1 cellular context compared by ENCODE assay signal in genomic region chr1:171984850-171985485, GRCh38.
TF ChIP-seq lines count a peak whose summit lies in the region.

No MANE protein-coding gene starts in this region.

TF ChIP-seq in H1, 55 proteins besides CTCF, POLR2A, EP300 and RAD21 (continued from another document):
- TF ChIP-seq, protein P1, sequence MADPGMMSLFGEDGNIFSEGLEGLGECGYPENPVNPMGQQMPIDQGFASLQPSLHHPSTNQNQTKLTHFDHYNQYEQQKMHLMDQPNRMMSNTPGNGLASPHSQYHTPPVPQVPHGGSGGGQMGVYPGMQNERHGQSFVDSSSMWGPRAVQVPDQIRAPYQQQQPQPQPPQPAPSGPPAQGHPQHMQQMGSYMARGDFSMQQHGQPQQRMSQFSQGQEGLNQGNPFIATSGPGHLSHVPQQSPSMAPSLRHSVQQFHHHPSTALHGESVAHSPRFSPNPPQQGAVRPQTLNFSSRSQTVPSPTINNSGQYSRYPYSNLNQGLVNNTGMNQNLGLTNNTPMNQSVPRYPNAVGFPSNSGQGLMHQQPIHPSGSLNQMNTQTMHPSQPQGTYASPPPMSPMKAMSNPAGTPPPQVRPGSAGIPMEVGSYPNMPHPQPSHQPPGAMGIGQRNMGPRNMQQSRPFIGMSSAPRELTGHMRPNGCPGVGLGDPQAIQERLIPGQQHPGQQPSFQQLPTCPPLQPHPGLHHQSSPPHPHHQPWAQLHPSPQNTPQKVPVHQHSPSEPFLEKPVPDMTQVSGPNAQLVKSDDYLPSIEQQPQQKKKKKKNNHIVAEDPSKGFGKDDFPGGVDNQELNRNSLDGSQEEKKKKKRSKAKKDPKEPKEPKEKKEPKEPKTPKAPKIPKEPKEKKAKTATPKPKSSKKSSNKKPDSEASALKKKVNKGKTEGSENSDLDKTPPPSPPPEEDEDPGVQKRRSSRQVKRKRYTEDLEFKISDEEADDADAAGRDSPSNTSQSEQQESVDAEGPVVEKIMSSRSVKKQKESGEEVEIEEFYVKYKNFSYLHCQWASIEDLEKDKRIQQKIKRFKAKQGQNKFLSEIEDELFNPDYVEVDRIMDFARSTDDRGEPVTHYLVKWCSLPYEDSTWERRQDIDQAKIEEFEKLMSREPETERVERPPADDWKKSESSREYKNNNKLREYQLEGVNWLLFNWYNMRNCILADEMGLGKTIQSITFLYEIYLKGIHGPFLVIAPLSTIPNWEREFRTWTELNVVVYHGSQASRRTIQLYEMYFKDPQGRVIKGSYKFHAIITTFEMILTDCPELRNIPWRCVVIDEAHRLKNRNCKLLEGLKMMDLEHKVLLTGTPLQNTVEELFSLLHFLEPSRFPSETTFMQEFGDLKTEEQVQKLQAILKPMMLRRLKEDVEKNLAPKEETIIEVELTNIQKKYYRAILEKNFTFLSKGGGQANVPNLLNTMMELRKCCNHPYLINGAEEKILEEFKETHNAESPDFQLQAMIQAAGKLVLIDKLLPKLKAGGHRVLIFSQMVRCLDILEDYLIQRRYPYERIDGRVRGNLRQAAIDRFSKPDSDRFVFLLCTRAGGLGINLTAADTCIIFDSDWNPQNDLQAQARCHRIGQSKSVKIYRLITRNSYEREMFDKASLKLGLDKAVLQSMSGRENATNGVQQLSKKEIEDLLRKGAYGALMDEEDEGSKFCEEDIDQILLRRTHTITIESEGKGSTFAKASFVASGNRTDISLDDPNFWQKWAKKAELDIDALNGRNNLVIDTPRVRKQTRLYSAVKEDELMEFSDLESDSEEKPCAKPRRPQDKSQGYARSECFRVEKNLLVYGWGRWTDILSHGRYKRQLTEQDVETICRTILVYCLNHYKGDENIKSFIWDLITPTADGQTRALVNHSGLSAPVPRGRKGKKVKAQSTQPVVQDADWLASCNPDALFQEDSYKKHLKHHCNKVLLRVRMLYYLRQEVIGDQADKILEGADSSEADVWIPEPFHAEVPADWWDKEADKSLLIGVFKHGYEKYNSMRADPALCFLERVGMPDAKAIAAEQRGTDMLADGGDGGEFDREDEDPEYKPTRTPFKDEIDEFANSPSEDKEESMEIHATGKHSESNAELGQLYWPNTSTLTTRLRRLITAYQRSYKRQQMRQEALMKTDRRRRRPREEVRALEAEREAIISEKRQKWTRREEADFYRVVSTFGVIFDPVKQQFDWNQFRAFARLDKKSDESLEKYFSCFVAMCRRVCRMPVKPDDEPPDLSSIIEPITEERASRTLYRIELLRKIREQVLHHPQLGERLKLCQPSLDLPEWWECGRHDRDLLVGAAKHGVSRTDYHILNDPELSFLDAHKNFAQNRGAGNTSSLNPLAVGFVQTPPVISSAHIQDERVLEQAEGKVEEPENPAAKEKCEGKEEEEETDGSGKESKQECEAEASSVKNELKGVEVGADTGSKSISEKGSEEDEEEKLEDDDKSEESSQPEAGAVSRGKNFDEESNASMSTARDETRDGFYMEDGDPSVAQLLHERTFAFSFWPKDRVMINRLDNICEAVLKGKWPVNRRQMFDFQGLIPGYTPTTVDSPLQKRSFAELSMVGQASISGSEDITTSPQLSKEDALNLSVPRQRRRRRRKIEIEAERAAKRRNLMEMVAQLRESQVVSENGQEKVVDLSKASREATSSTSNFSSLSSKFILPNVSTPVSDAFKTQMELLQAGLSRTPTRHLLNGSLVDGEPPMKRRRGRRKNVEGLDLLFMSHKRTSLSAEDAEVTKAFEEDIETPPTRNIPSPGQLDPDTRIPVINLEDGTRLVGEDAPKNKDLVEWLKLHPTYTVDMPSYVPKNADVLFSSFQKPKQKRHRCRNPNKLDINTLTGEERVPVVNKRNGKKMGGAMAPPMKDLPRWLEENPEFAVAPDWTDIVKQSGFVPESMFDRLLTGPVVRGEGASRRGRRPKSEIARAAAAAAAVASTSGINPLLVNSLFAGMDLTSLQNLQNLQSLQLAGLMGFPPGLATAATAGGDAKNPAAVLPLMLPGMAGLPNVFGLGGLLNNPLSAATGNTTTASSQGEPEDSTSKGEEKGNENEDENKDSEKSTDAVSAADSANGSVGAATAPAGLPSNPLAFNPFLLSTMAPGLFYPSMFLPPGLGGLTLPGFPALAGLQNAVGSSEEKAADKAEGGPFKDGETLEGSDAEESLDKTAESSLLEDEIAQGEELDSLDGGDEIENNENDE (IDR thresholded peaks at IDR 0.05; ENCODE audit: insufficient replicate concordance, low read length), result no peak
- no peak for TF ChIP-seq YY1 (IDR thresholded peaks at IDR 0.05; ENCODE audit: low read depth, low read length)
- 0 out of 2 replicates have a peak, but pooled peaks have one; percentile 35 for TF ChIP-seq TEAD4 (IDR thresholded peaks at IDR 0.05; ENCODE audit: low read depth, low read length)
- no peak for TF ChIP-seq GTF2F1 (IDR thresholded peaks at IDR 0.05; ENCODE audit: borderline replicate concordance, low read depth, low read length)
- no peak for TF ChIP-seq ATF2 (IDR thresholded peaks at IDR 0.05; ENCODE audit: low read length)
- no peak for TF ChIP-seq SAP30 (IDR thresholded peaks at IDR 0.05; ENCODE audit: insufficient read depth, insufficient replicate concordance, low read length)
